ENCODE assay signal across 14 cellular contexts in the genomic region with DNA sequence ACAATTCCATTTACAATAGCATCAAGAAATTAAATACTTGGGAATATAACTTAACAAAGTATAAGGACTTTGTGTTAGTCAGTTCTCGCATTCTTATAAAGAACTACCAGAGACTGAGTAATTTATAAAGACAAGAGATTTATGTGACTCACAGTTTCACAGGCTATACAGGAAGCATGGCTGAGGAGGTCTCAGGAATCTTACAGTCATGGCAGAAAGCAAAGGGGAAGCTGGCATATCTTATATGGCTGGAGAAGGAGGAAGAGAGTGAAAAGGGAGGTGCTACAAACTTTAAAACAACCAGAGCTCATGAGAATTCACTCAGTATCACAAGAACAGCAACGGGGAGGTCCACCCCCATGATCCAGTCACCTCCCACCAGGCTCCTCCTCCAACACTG. TPM values are rescaled to one million over a fixed set of nuclear protein-coding genes. Genes with fewer than 3 reads are reported as not detected.
DNase-seq lines count a peak whose midpoint lies in the region; ATAC-seq, FAIRE-seq and TF ChIP-seq lines count a peak whose summit lies in the region.
"Had no signal": no experiment of that assay in that cellular context is flagged by ENCODE, and none has a peak within 500 bp of the region (broad histone marks: within the 10 kb centered on the region; RNA-seq: fewer than 3 reads in every experiment).

No MANE protein-coding gene starts in this region.

- ATAC-seq in activated T-cell treated with anti-CD3 and anti-CD28 coated beads, Interleukin-2, amount 50 U/mL, for 4 hours, result peak; percentile 77 to 81
- ATAC-seq in stimulated activated effector memory CD8-positive, alpha-beta T cell treated with anti-CD3 and anti-CD28 coated beads, Interleukin-12 subunit alpha, Interleukin-12 subunit beta, amount 100 ng/mL, for 72 hours, result peak; percentile 78
- no peak for ATAC-seq in HG03196 (IDR thresholded peaks at IDR 0.05; ENCODE audit: unreplicated experiment)
- ATAC-seq: heart left ventricle, mucosa of descending colon had no signal

- peaks cover 0 to under 1% (median 0%) of the 10 kb centered on the region in 3 donors for H3K4me1 ChIP-seq in esophagus squamous epithelium
- H3K4me1 ChIP-seq: heart left ventricle, right lobe of liver had no signal

- H3K27me3 ChIP-seq in esophagus squamous epithelium, result no peaks in the 10 kb centered on the region
- H3K27me3 ChIP-seq: heart left ventricle, right lobe of liver had no signal

- no peaks in the 10 kb centered on the region for H3K36me3 Mint-ChIP-seq in activated T-cell treated with anti-CD3 and anti-CD28 coated beads, Interleukin-2, amount 50 U/mL, for 4 hours (ENCODE audit: insufficient read depth)
- H3K36me3 Mint-ChIP-seq in stimulated activated effector memory CD8-positive, alpha-beta T cell treated with anti-CD3 and anti-CD28 coated beads, Interleukin-12 subunit alpha, Interleukin-12 subunit beta, amount 100 ng/mL, for 72 hours, result no peaks in the 10 kb centered on the region

- H3K27ac ChIP-seq in esophagus squamous epithelium, result peak overlapping the region in 3 of 4 donors; percentile 42 to 79 (median 64)
- H3K27ac ChIP-seq: right lobe of liver had no signal

- no peaks in the 10 kb centered on the region for H3K9me3 ChIP-seq in esophagus squamous epithelium
- H3K9me3 ChIP-seq: heart left ventricle, mucosa of descending colon, right lobe of liver had no signal

- H3K9me3 Mint-ChIP-seq in activated T-cell treated with anti-CD3 and anti-CD28 coated beads, Interleukin-2, amount 50 U/mL, for 4 hours, result no peaks in the 10 kb centered on the region
- H3K9me3 Mint-ChIP-seq in stimulated activated effector memory CD8-positive, alpha-beta T cell treated with anti-CD3 and anti-CD28 coated beads, Interleukin-12 subunit alpha, Interleukin-12 subunit beta, amount 100 ng/mL, for 72 hours, result no peaks in the 10 kb centered on the region
- H3K9me3 Mint-ChIP-seq: T-helper 2 cell treated with Interferon-gamma antibody and Interleukin-4, amounts not matched to agents 5 μg/mL and 100 μg/mL, for 36 hours had no signal

- FAIRE-seq in RCC 7860 (lab: Jason Lieb, UNC) (peak; percentile 93), H54 (lab: Jason Lieb, UNC) (no peak)
- FAIRE-seq: GM19239 had no signal

- no peak for DNase-seq in activated T-cell treated with anti-CD3 and anti-CD28 coated beads, Interleukin-2, amount 50 U/mL, for 4 hours
- DNase-seq in activated T-cell treated with anti-CD3 and anti-CD28 coated beads for 4 hours, result no peak
- DNase-seq in RCC 7860 (ENCODE audit: low spot score), result peak; percentile 88
- DNase-seq in esophagus squamous epithelium (lab: John Stamatoyannopoulos, UW), result no peak
- no peak for DNase-seq in stimulated activated effector memory CD8-positive, alpha-beta T cell treated with anti-CD3 and anti-CD28 coated beads, Interleukin-12 subunit alpha, Interleukin-12 subunit beta, amount 100 ng/mL, for 72 hours (ENCODE audit: low spot score in 2 of 2)
- no peak for DNase-seq in H54 (ENCODE audit: insufficient read length, low spot score)
- no peak for DNase-seq in stimulated activated CD4-positive, alpha-beta T cell treated with anti-CD3 and anti-CD28 coated beads, Interleukin-1b, Interleukin-23, amount 100 ng/mL, for 48 hours
- DNase-seq: heart left ventricle, mucosa of descending colon, NCI-H1048, right lobe of liver had no signal

- WGBS in esophagus squamous epithelium, 2 donors, result 18 to 31% methylated on average over 2 of the region's 2 CpGs

- peaks cover 5% of the 10 kb centered on the region for H3K4me1 Mint-ChIP-seq in activated T-cell treated with anti-CD3 and anti-CD28 coated beads, Interleukin-2, amount 50 U/mL, for 4 hours (ENCODE audit: low read depth)
- peaks cover 22% of the 10 kb centered on the region for H3K4me1 Mint-ChIP-seq in stimulated activated effector memory CD8-positive, alpha-beta T cell treated with anti-CD3 and anti-CD28 coated beads, Interleukin-12 subunit alpha, Interleukin-12 subunit beta, amount 100 ng/mL, for 72 hours

- no peaks in the 10 kb centered on the region for H3K36me3 ChIP-seq in esophagus squamous epithelium
- H3K36me3 ChIP-seq: heart left ventricle, right lobe of liver had no signal

- intact Hi-C loops in esophagus squamous epithelium (cut with DNase I), result no loop called here

- no peak overlapping the region for H3K4me3 ChIP-seq in esophagus squamous epithelium
- H3K4me3 ChIP-seq: heart left ventricle, mucosa of descending colon, right lobe of liver had no signal

- TF ChIP-seq POLR2A in esophagus squamous epithelium (IDR thresholded peaks at IDR 0.05) (no peak), H54 (IDR thresholded peaks at IDR 0.05; ENCODE audit: low read depth, low read length) (no peak)

- no peak for TF ChIP-seq CTCF in esophagus squamous epithelium (IDR thresholded peaks at IDR 0.05)

- H3K27me3 Mint-ChIP-seq in activated T-cell treated with anti-CD3 and anti-CD28 coated beads, Interleukin-2, amount 50 U/mL, for 4 hours (ENCODE audit: low read depth), result no peaks in the 10 kb centered on the region

- H3K4me3 Mint-ChIP-seq in activated T-cell treated with anti-CD3 and anti-CD28 coated beads, Interleukin-2, amount 50 U/mL, for 4 hours, result no peak overlapping the region
- H3K4me3 Mint-ChIP-seq in stimulated activated effector memory CD8-positive, alpha-beta T cell treated with anti-CD3 and anti-CD28 coated beads, Interleukin-12 subunit alpha, Interleukin-12 subunit beta, amount 100 ng/mL, for 72 hours, result no peak overlapping the region
- H3K4me3 Mint-ChIP-seq: T-helper 2 cell treated with Interferon-gamma antibody and Interleukin-4, amounts not matched to agents 5 μg/mL and 100 μg/mL, for 36 hours had no signal

- H3K27ac Mint-ChIP-seq in stimulated activated effector memory CD8-positive, alpha-beta T cell treated with anti-CD3 and anti-CD28 coated beads, Interleukin-12 subunit alpha, Interleukin-12 subunit beta, amount 100 ng/mL, for 72 hours, result no peak overlapping the region
- H3K27ac Mint-ChIP-seq: T-helper 2 cell treated with Interferon-gamma antibody and Interleukin-4, amounts not matched to agents 5 μg/mL and 100 μg/mL, for 36 hours had no signal

RNA-seq across cellular contexts. Expression of a gene that starts 32.1 kb away (rescaled TPM):
- total RNA-seq in activated T-cell treated with anti-CD3 and anti-CD28 coated beads, Interleukin-2, amount 50 U/mL, for 4 hours, result 10 to 100 TPM; 16.0 to 20.2 (median 18.4) TPM
- 1 to 10 TPM; 5.1 to 9.0 (median 7.2) TPM for total RNA-seq in esophagus squamous epithelium
